In the genomic region with DNA sequence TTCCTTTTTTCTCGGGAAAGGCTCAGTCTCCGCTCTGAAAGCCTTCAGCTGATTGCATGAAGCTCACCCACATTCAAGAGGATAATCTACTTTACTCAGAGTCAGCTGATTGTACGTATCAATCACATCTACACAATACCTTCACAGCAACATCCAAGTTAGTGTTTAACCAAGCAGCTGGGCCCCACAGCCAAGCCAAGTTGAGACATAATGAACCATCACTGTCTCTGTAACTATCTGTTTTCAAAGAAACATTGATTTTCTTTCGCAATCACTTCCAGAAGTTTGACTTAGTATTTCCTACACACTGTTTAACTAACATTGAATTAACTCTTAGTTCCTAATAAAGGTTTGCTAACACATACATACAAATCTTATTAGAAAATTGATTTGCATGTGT, we compare ENCODE assay signal across 1 cellular context.
TF ChIP-seq lines count a peak whose summit lies in the region.

No MANE protein-coding gene starts in this region.

TF ChIP-seq in H1, 55 proteins besides CTCF, POLR2A, EP300 and RAD21:
- TF ChIP-seq CEBPB (IDR thresholded peaks at IDR 0.05; ENCODE audit: low read depth, low read length): peak; percentile 38; the same call in 1 of the 2 replicates
- no peak for TF ChIP-seq TBP (IDR thresholded peaks at IDR 0.05; ENCODE audit: low read depth, low read length)
- TF ChIP-seq CHD1 (IDR thresholded peaks at IDR 0.05; ENCODE audit: low read depth, low read length): no peak
